18 cellular contexts compared by ENCODE assay signal in genomic region chr11:69140635-69141034, GRCh38. TPM values are rescaled to one million over a fixed set of nuclear protein-coding genes. Genes with fewer than 3 reads are reported as not detected.
DNase-seq lines count a peak whose midpoint lies in the region; ATAC-seq, FAIRE-seq and TF ChIP-seq lines count a peak whose summit lies in the region.
"Had no signal": no experiment of that assay in that cellular context is flagged by ENCODE, and none has a peak within 500 bp of the region (broad histone marks: within the 10 kb centered on the region; RNA-seq: fewer than 3 reads in every experiment).

No MANE protein-coding gene starts in this region.

- FAIRE-seq in HepG2 (lab: Jason Lieb, UNC) (no peak), bronchial epithelial cell (lab: Jason Lieb, UNC) (no peak)
- FAIRE-seq: A549, H54 had no signal

- H3K9me3 ChIP-seq in HepG2 (ENCODE audit: low read length) = no peaks in the 10 kb centered on the region
- H3K9me3 ChIP-seq in right lobe of liver = no peaks in the 10 kb centered on the region
- no peaks in the 10 kb centered on the region for H3K9me3 ChIP-seq in PC-3 (ENCODE audit: low read length)

- H3K4me3 Mint-ChIP-seq in WTC11 = no peak overlapping the region
- H3K4me3 Mint-ChIP-seq: CD8-positive, alpha-beta memory T cell had no signal

- H3K27me3 Mint-ChIP-seq in WTC11 (ENCODE audit: low read depth) = no peaks in the 10 kb centered on the region

- intact Hi-C loops in HepG2 (cut with micrococcal nuclease; ENCODE audit: unreplicated experiment) (no loop called here), right lobe of liver (cut with DNase I) (no loop called here), PC-3 (cut with micrococcal nuclease) (no loop called here)

- TF ChIP-seq EP300 in HepG2 (IDR thresholded peaks at IDR 0.05; ENCODE audit: low read depth in 2 of 2, low read length in 2 of 2) = no peak
- TF ChIP-seq EP300 in HepG2 (CRISPR knock-in tag; IDR thresholded peaks at IDR 0.05; ENCODE audit: borderline replicate concordance) = no peak

- WGBS in HepG2 (ENCODE audit: low lambda C conversion rate) = 59% methylated on average over 5 of the region's 5 CpGs
- 98% methylated on average over 5 of the region's 5 CpGs for WGBS in right lobe of liver (ENCODE audit: insufficient coverage, low coverage, low lambda C conversion rate, missing lambda C conversion rate)

- peaks cover 16% of the 10 kb centered on the region for H3K9me3 Mint-ChIP-seq in WTC11

- 0 out of 2 replicates have a peak, but pooled peaks cover 7% of the 10 kb centered on the region for H3K4me1 Mint-ChIP-seq in WTC11

- no TSS peak for BruUV-seq in HepG2 (replicated peaks; lab: Mats Ljungman, UMichigan)
- BruUV-seq in PC-3 (replicated peaks; lab: Mats Ljungman, UMichigan) = no TSS peak

- H2AFZ ChIP-seq in HepG2 (ENCODE audit: low read length) (no peak overlapping the region), PC-3 (ENCODE audit: low read length) (no peak overlapping the region)

- H3K36me3 ChIP-seq in HepG2 (replicated peaks in 1 of 2; ENCODE audit: control insufficient read depth in 1 of 2, insufficient read depth in 2 of 2, low read length in 2 of 2) (no peaks in the 10 kb centered on the region), right lobe of liver (no peaks in the 10 kb centered on the region), bronchial epithelial cell (ENCODE audit: control insufficient read depth, insufficient read depth, low read length) (no peaks in the 10 kb centered on the region), PC-3 (ENCODE audit: low read depth, low read length) (no peaks in the 10 kb centered on the region)

- peaks cover 16% of the 10 kb centered on the region for H3K4me1 ChIP-seq in HepG2 (ENCODE audit: insufficient read depth, low read length)
- no peaks in the 10 kb centered on the region for H3K4me1 ChIP-seq in right lobe of liver
- peaks cover 12% of the 10 kb centered on the region for H3K4me1 ChIP-seq in PC-3 (ENCODE audit: insufficient read depth, low read length)
- H3K4me1 ChIP-seq: A549 had no signal

- H3K9ac ChIP-seq in HepG2 (ENCODE audit: insufficient read depth, low read depth, low read length) (no peak overlapping the region), PC-3 (ENCODE audit: low read length) (no peak overlapping the region)
- H3K9ac ChIP-seq: BLaER1 treated with 17β-estradiol and CSF1 and Interleukin-3, amounts not matched to agents 10 nM and 100 nM; KMS-11 had no signal

- H3K4me3 ChIP-seq in HepG2 (replicated peaks in 1 of 3; ENCODE audit: insufficient read depth in 1 of 3, low read depth in 2 of 3, low read length in 3 of 3) (no peak overlapping the region), right lobe of liver (no peak overlapping the region), bronchial epithelial cell (ENCODE audit: low read depth, low read length) (no peak overlapping the region), PC-3 (ENCODE audit: low read length) (no peak overlapping the region)
- H3K4me3 ChIP-seq: A549; BLaER1 treated with 17β-estradiol and CSF1 and Interleukin-3, amounts not matched to agents 10 nM and 100 nM had no signal

- in situ Hi-C loops in HepG2 (cut with HindIII; ENCODE audit: extremely low pct_ligation_motif_present, low pct_unique_long_range_greater_than_20kb) = no loop called here

- ATAC-seq in HepG2 (no peak), right lobe of liver (no peak), PC-3 (no peak), WTC11 (no peak)
- ATAC-seq: A549 had no signal

- TF ChIP-seq POLR2A in HepG2 (IDR thresholded peaks at IDR 0.05; ENCODE audit: insufficient read depth in 1 of 2, low read depth in 2 of 2, low read length in 2 of 2) (no peak), right lobe of liver (IDR thresholded peaks at IDR 0.05) (no peak)

- peaks cover 2% of the 10 kb centered on the region; the same call in 1 of the 2 replicates for H3K36me3 Mint-ChIP-seq in WTC11

- H3K27me3 ChIP-seq in HepG2 (ENCODE audit: control insufficient read depth in 1 of 2, insufficient read depth in 2 of 2, low read length in 2 of 2) (peaks cover 0 to 5% of the 10 kb centered on the region in 2 experiments; a peak in 1 of 5 replicates), right lobe of liver (no peaks in the 10 kb centered on the region), bronchial epithelial cell (ENCODE audit: control insufficient read depth, insufficient read depth, low read length) (no peaks in the 10 kb centered on the region), PC-3 (ENCODE audit: low read length) (no peaks in the 10 kb centered on the region)
- H3K27me3 ChIP-seq: BLaER1 treated with 17β-estradiol and CSF1 and Interleukin-3, amounts not matched to agents 10 nM and 100 nM had no signal

- H3K9me2 ChIP-seq in PC-3 (replicated peaks; ENCODE audit: low read length) = no peaks in the 10 kb centered on the region

- no peaks in the 10 kb centered on the region for H3K79me2 ChIP-seq in HepG2 (ENCODE audit: insufficient read depth, low read length)
- no peaks in the 10 kb centered on the region for H3K79me2 ChIP-seq in PC-3 (ENCODE audit: low read length)

- H3K4me2 ChIP-seq in HepG2 (ENCODE audit: low read depth, low read length) (no peak overlapping the region), PC-3 (ENCODE audit: low read length) (no peak overlapping the region)
- H3K4me2 ChIP-seq: A549, KMS-11 had no signal

- TF ChIP-seq RAD21 in HepG2 (CRISPR knock-in tag; IDR thresholded peaks at IDR 0.05) = no peak

- no peaks in the 10 kb centered on the region for H3F3A ChIP-seq in PC-3 (ENCODE audit: low read length, unreplicated experiment)

- H3K27ac ChIP-seq in HepG2 (ENCODE audit: extremely low read length, insufficient read depth, low read length) (no peak overlapping the region), right lobe of liver (no peak overlapping the region), PC-3 (ENCODE audit: low read length) (no peak overlapping the region)
- H3K27ac ChIP-seq: A549; BLaER1 treated with 17β-estradiol and CSF1 and Interleukin-3, amounts not matched to agents 10 nM and 100 nM; KMS-11 had no signal

- H4K20me1 ChIP-seq in HepG2 (ENCODE audit: insufficient read depth, low read length) (no peaks in the 10 kb centered on the region), PC-3 (ENCODE audit: low read length) (no peaks in the 10 kb centered on the region)
- H4K20me1 ChIP-seq: BLaER1 treated with 17β-estradiol and CSF1 and Interleukin-3, amounts not matched to agents 10 nM and 100 nM had no signal

- DNase-seq in HepG2 (ENCODE audit: low spot score) = no peak
- no peak for DNase-seq in right lobe of liver
- DNase-seq in bronchial epithelial cell (ENCODE audit: low read depth) = peak; percentile 35
- peak; percentile 11 for DNase-seq in pons (ENCODE audit: low spot score)
- DNase-seq in PC-3 = no peak
- no peak for DNase-seq in WTC11 (ENCODE audit: low spot score)
- DNase-seq in glomerular visceral epithelial cell (ENCODE audit: extremely low spot score) = no peak
- DNase-seq: CD8-positive, alpha-beta memory T cell; DMS79 treated with DMSO at 0.1 percent for 48 hours; NCI-H1092; NCI-H1436 treated with DMSO at 0.1 percent for 48 hours; NCI-H2029; NCI-H774; SIG-M5 had no signal

- POLR2A ChIA-PET in HepG2 (lab: Yijun Ruan, JAX) = no interaction called here
- POLR2A ChIA-PET in PC-3 (lab: Charles Lee; ENCODE audit: unreplicated experiment) = no interaction called here
- POLR2A ChIA-PET in WTC11 (lab: Charles Lee) = no interaction called here

- TF ChIP-seq CTCF in HepG2 (CRISPR knock-in tag; IDR thresholded peaks at IDR 0.05) (no peak), right lobe of liver (IDR thresholded peaks at IDR 0.05) (no peak), bronchial epithelial cell (IDR thresholded peaks at IDR 0.05; ENCODE audit: insufficient read depth, low read length, severe bottlenecking) (no peak), PC-3 (conservative IDR thresholded peaks at IDR 0.05; ENCODE audit: low read depth, low read length) (no peak), WTC11 (IDR thresholded peaks at IDR 0.05) (no peak)

- H3K27ac Mint-ChIP-seq in WTC11 = no peak overlapping the region
- H3K27ac Mint-ChIP-seq: CD8-positive, alpha-beta memory T cell had no signal

- CTCF ChIA-PET in HepG2 (lab: Yijun Ruan, JAX; ENCODE audit: low intra/inter-chr PET ratio, low total read pairs) (no interaction called here), PC-3 (lab: Charles Lee) (no interaction called here), WTC11 (lab: Charles Lee) (interaction anchor here (2.6 kb wide), 1 partner anchor 9 kb away, joined by 22 read pairs; no protein-coding TSS in a partner anchor)

TF ChIP-seq in HepG2, 621 proteins besides CTCF, POLR2A, EP300 and RAD21 (continues in another document):
- no peak for TF ChIP-seq CREM (IDR thresholded peaks at IDR 0.05)
- TF ChIP-seq CREM (CRISPR knock-in tag; IDR thresholded peaks at IDR 0.05) = no peak

TF ChIP-seq in WTC11, 78 proteins besides CTCF, POLR2A, EP300 and RAD21 (continues in another document):
- no peak for TF ChIP-seq SMAD4 (CRISPR knock-in tag; IDR thresholded peaks at IDR 0.05)

RNA-seq across cellular contexts. Expression of gene SMIM38, which starts 15.1 kb away (rescaled TPM):
- 0.40 TPM in 1 of 2 replicates, not detected in the other for total RNA-seq in HepG2 (2016; rRNA removed; fragmentation: Illumina TruSeq; extraction: Trizol)
- total RNA-seq in HepG2 (2016; cell fraction: cytosol; rRNA removed; fragmentation: Illumina TruSeq; extraction: Trizol; ENCODE audit: low read depth) = 0.18 TPM in 1 of 2 replicates, not detected in the other
- total RNA-seq in HepG2 (2016; cell fraction: insoluble cytoplasmic fraction; rRNA removed; fragmentation: Illumina TruSeq; extraction: Trizol) = 0.39 and 0.61 TPM in 2 replicates
- 0.24 and 0.25 TPM in 2 replicates for total RNA-seq in HepG2 (2016; cell fraction: membrane; rRNA removed; fragmentation: Illumina TruSeq; extraction: Trizol)
- total RNA-seq in HepG2 (2016; cell fraction: nucleus; rRNA removed; fragmentation: Illumina TruSeq; extraction: Trizol) = 0.43 and 0.91 TPM in 2 replicates
- 0.30 and 0.42 TPM in 2 replicates for polyA plus RNA-seq in HepG2 (2011; rRNA removed)
- 0.12 and 0.32 TPM in 2 replicates for polyA plus RNA-seq in HepG2 (2011; cell fraction: cytosol; rRNA removed)
- polyA plus RNA-seq in HepG2 (2011; cell fraction: nucleus; rRNA removed) = 3.5 and 3.6 TPM in 2 replicates
- 0.39 and 0.67 TPM in 2 replicates for polyA plus RNA-seq in HepG2 (2012)
- not detected in 2 replicates for polyA plus RNA-seq in HepG2 (2016; cell fraction: cytosol; fragmentation: Illumina TruSeq; extraction: Trizol; ENCODE audit: low read depth)
- 0.09 TPM in 1 of 2 replicates, not detected in the other for polyA plus RNA-seq in HepG2 (2016; cell fraction: insoluble cytoplasmic fraction; fragmentation: Illumina TruSeq; extraction: Trizol; ENCODE audit: low read depth)
- polyA plus RNA-seq in HepG2 (2016; cell fraction: membrane; fragmentation: Illumina TruSeq; extraction: Trizol; ENCODE audit: low read depth) = not detected in 2 replicates
- polyA plus RNA-seq in HepG2 (2016; cell fraction: nucleus; fragmentation: Illumina TruSeq; extraction: Trizol; ENCODE audit: insufficient read depth, low read depth) = 0.45 and 0.49 TPM in 2 replicates
- polyA minus RNA-seq in HepG2 (2011; rRNA and poly(A)+ RNA removed; ENCODE audit: low replicate concordance) = 0.09 and 1.2 TPM in 2 replicates
- polyA minus RNA-seq in HepG2 (2011; cell fraction: cytosol; rRNA and poly(A)+ RNA removed) = not detected in 2 replicates
- 1.4 and 2.1 TPM in 2 replicates for polyA minus RNA-seq in HepG2 (2011; cell fraction: nucleus; rRNA and poly(A)+ RNA removed)
- not detected for total RNA-seq in right lobe of liver
- total RNA-seq in bronchial epithelial cell = 0.26 and 0.38 TPM in 2 replicates
- total RNA-seq in PC-3 (2014; rRNA removed) = 0.04 and 0.17 TPM in 2 replicates
- 0.39 to 1.4 TPM (median 0.98 TPM) in 3 replicates for total RNA-seq in WTC11 (2021)
- polyA plus RNA-seq: CD8-positive, alpha-beta memory T cell had no signal

Comparison
In these comparisons a context has a peak if more than half of its experiments do, and no peak if none do; other contexts are left out.
1. DNase-seq: peak in bronchial epithelial cell (single experiment) and pons (single experiment); none in HepG2 (single experiment), right lobe of liver (0 of 3), PC-3 (single experiment), WTC11 (single experiment) and glomerular visceral epithelial cell (single experiment).